ENCODE assay signal across 20 cellular contexts in genomic region chr17:75450270-75450669, GRCh38. TPM values are rescaled to one million over a fixed set of nuclear protein-coding genes. Genes with fewer than 3 reads are reported as not detected.
DNase-seq lines count a peak whose midpoint lies in the region; TF ChIP-seq lines count a peak whose summit lies in the region.
"Had no signal": no experiment of that assay in that cellular context is flagged by ENCODE, and none has a peak within 500 bp of the region (broad histone marks: within the 10 kb centered on the region; RNA-seq: fewer than 3 reads in every experiment).

No MANE protein-coding gene starts in this region.

- no peak overlapping the region for H3K4me2 ChIP-seq in GM23248 (ENCODE audit: unreplicated experiment)
- H3K4me2 ChIP-seq: A549 had no signal

- H2AFZ ChIP-seq in GM23248: no peak overlapping the region

- peak overlapping the region; percentile 25; the same call in 1 of the 2 replicates for H3K27ac ChIP-seq in SJSA1
- H3K27ac ChIP-seq in GM23248: no peak overlapping the region
- H3K27ac ChIP-seq: 22Rv1, A549 had no signal

- H3K36me3 ChIP-seq in SJSA1: no peaks in the 10 kb centered on the region
- no peaks in the 10 kb centered on the region for H3K36me3 ChIP-seq in GM23248 (ENCODE audit: low read depth)

- 61 to 64% methylated on average over 4 of the region's 4 CpGs for WGBS in GM23248 (ENCODE audit: low coverage in 1 of 2, low lambda C conversion rate in 2 of 2, missing lambda C conversion rate in 2 of 2), 2 experiments

- in situ Hi-C loops in GM23248 (cut with MboI): no loop called here

- H3K4me1 ChIP-seq in SJSA1 (replicated peaks) (peaks cover 42% of the 10 kb centered on the region), GM23248 (ENCODE audit: insufficient read depth) (no peaks in the 10 kb centered on the region)
- H3K4me1 ChIP-seq: A549 had no signal

- no peaks in the 10 kb centered on the region for H3F3A ChIP-seq in GM23248 (ENCODE audit: insufficient read depth)

- H3K9me3 ChIP-seq in SJSA1 (replicated peaks) (no peaks in the 10 kb centered on the region), GM23248 (ENCODE audit: low read depth) (no peaks in the 10 kb centered on the region)
- H3K9me3 ChIP-seq: A549 had no signal

- POLR2A ChIA-PET in AG04449 (lab: Yijun Ruan, JAX): no interaction called here

- H3K9ac ChIP-seq in GM23248: no peak overlapping the region

- CTCF ChIA-PET in AG04449 (lab: Yijun Ruan, JAX): no interaction called here

- H3K27me3 ChIP-seq in SJSA1 (replicated peaks) (no peaks in the 10 kb centered on the region), GM23248 (replicated peaks; ENCODE audit: insufficient read depth) (no peaks in the 10 kb centered on the region)

- H3K79me2 ChIP-seq in GM23248 (ENCODE audit: insufficient read depth): no peaks in the 10 kb centered on the region

- H3K9me2 ChIP-seq in GM23248 (ENCODE audit: insufficient read depth): no peaks in the 10 kb centered on the region

- H3K4me3 ChIP-seq in AG04449 (ENCODE audit: low read depth, low read length) (no peak overlapping the region), SJSA1 (no peak overlapping the region), GM23248 (no peak overlapping the region)
- H3K4me3 ChIP-seq: A549 had no signal

- DNase-seq in AG04449 (ENCODE audit: low read depth, low spot score) (peak; percentile 19), EL (peak; percentile 19), SJSA1 (ENCODE audit: low read depth in 1 of 2, low spot score in 2 of 2) (peak in 1 of 2 experiments; percentile 64), kidney tubule cell (ENCODE audit: low spot score) (peak; percentile 53), LoVo (ENCODE audit: low spot score) (no peak), GM23248 (no peak)
- no peak for DNase-seq in activated CD8-positive, alpha-beta memory T cell treated with anti-CD3 and anti-CD28 coated beads, Interleukin-2, amount 50 U/mL, for 48 hours
- DNase-seq: C1 segment of cervical spinal cord; CD4-positive, CD25-positive, alpha-beta regulatory T cell; CD8-positive, alpha-beta memory T cell; COR-L47; DMS 273 treated with DMSO at 0.1 percent for 48 hours; DMS53; DND-41; GDM1; GOT3; H7; KBM-7 had no signal

- no peak for TF ChIP-seq CTCF in AG04449 (IDR thresholded peaks at IDR 0.05; ENCODE audit: insufficient read depth, low read length, missing control alignments)

- no peaks in the 10 kb centered on the region for H4K20me1 ChIP-seq in GM23248 (ENCODE audit: insufficient read depth)

RNA-seq across cellular contexts. Expression of gene TMEM94, which starts 6.2 kb away (rescaled TPM):
- total RNA-seq in SJSA1 (2014; rRNA removed; shearing (Covaris generic)): 62.9 and 109 TPM in 2 replicates
- total RNA-seq in GM23248 (2014; rRNA removed; shearing (Covaris generic)): 24.5 and 54.0 TPM in 2 replicates
- 11.4 and 14.3 TPM in 2 replicates for polyA plus RNA-seq in GM23248 (2016; fragmentation: Nextera tagmentation; extraction: Ambion mirVana)

RNA-seq across cellular contexts. Expression of gene GRB2, which starts 44.8 kb away (rescaled TPM):
- 200 and 449 TPM in 2 replicates for total RNA-seq in SJSA1 (2014; rRNA removed; shearing (Covaris generic))
- total RNA-seq in GM23248 (2014; rRNA removed; shearing (Covaris generic)): 65.0 and 103 TPM in 2 replicates
- 96.6 and 105 TPM in 2 replicates for polyA plus RNA-seq in GM23248 (2016; fragmentation: Nextera tagmentation; extraction: Ambion mirVana)

Comparison
In these comparisons a context has a peak if more than half of its experiments do, and no peak if none do; other contexts are left out.
1. DNase-seq: peak in AG04449 (single experiment), EL (single experiment) and kidney tubule cell (single experiment); none in LoVo (single experiment), activated CD8-positive, alpha-beta memory T cell treated with anti-CD3 and anti-CD28 coated beads, Interleukin-2, amount 50 U/mL, for 48 hours (single experiment) and GM23248 (single experiment).